In genomic region chr12:16121953-16122352, GRCh38 we compare ENCODE assay signal across 19 cellular contexts.
A peak's percentile ranks its signal among the peaks of the same experiment; 100 is the strongest.
DNase-seq lines count a peak whose midpoint lies in the region; ATAC-seq, FAIRE-seq and TF ChIP-seq lines count a peak whose summit lies in the region.
"Had no signal": no experiment of that assay in that cellular context is flagged by ENCODE, and none has a peak within 500 bp of the region (broad histone marks: within the 10 kb centered on the region; RNA-seq: fewer than 3 reads in every experiment).

No MANE protein-coding gene starts in this region.

- no peaks in the 10 kb centered on the region for H3K9me2 ChIP-seq in OCI-LY7 (ENCODE audit: insufficient read depth, low read length)

- no peak overlapping the region for H3K27ac ChIP-seq in BLaER1 treated with 17β-estradiol and CSF1 and Interleukin-3, amounts not matched to agents 10 nM and 100 nM
- H3K27ac ChIP-seq in OCI-LY7 (ENCODE audit: low read depth, low read length, poor library complexity, severe bottlenecking), result no peak overlapping the region
- H3K27ac ChIP-seq: PC-9, SJCRH30 had no signal

- POLR2A ChIA-PET in OCI-LY7 (lab: Charles Lee), result interaction anchor here (0.8 kb wide), 1 partner anchor 9 kb away, joined by 3 read pairs; no protein-coding TSS in a partner anchor

- no peaks in the 10 kb centered on the region for H4K20me1 ChIP-seq in BLaER1 treated with 17β-estradiol and CSF1 and Interleukin-3, amounts not matched to agents 10 nM and 100 nM
- no peaks in the 10 kb centered on the region for H4K20me1 ChIP-seq in OCI-LY7 (ENCODE audit: insufficient read depth, low read length)

- FAIRE-seq in urothelium cell line (lab: Jason Lieb, UNC), result no peak

- TF ChIP-seq CTCF in OCI-LY7 (conservative IDR thresholded peaks at IDR 0.05; ENCODE audit: low read length), result 0 out of 2 replicates have a peak, but pooled peaks have one; percentile 35

- H3K79me2 ChIP-seq in OCI-LY7 (ENCODE audit: insufficient read depth, low read depth, low read length), result no peaks in the 10 kb centered on the region

- CTCF ChIA-PET in OCI-LY7 (lab: Charles Lee; ENCODE audit: unreplicated experiment), result no interaction called here

- no peak overlapping the region for H3K9ac ChIP-seq in BLaER1 treated with 17β-estradiol and CSF1 and Interleukin-3, amounts not matched to agents 10 nM and 100 nM

- no peaks in the 10 kb centered on the region for H3K9me3 ChIP-seq in BLaER1 treated with 17β-estradiol and CSF1 and Interleukin-3, amounts not matched to agents 10 nM and 100 nM (replicated peaks in 1 of 11)
- H3K9me3 ChIP-seq in OCI-LY7 (ENCODE audit: low read length), result no peaks in the 10 kb centered on the region
- H3K9me3 ChIP-seq: SJCRH30 had no signal

- H3K4me1 ChIP-seq in BLaER1 treated with 17β-estradiol and CSF1 and Interleukin-3, amounts not matched to agents 10 nM and 100 nM, result peaks cover 6 to 12% (median 10%) of the 10 kb centered on the region in 10 experiments; a peak in 18 of 20 replicates
- H3K4me1 ChIP-seq in OCI-LY7 (ENCODE audit: insufficient read depth, low read length, poor library complexity, severe bottlenecking), result no peaks in the 10 kb centered on the region

- H3K4me2 ChIP-seq in BLaER1 treated with 17β-estradiol and CSF1 and Interleukin-3, amounts not matched to agents 10 nM and 100 nM, result peak overlapping the region; percentile 14 to 60 (median 43); a peak in 17 of 22 replicates
- no peak overlapping the region for H3K4me2 ChIP-seq in OCI-LY7 (ENCODE audit: low read length)
- H3K4me2 ChIP-seq: PC-9 had no signal

- peak; percentile 33 for DNase-seq in H7
- DNase-seq in OCI-LY7 (ENCODE audit: low spot score), result no peak
- peak; percentile 29 for DNase-seq in iPS-NIHi7 (ENCODE audit: extremely low spot score)
- no peak for DNase-seq in urothelium cell line (ENCODE audit: low spot score)
- DNase-seq in cerebellum (ENCODE audit: low spot score), result no peak
- DNase-seq in NCI-H2196 (lab: John Stamatoyannopoulos, UW; ENCODE audit: unreplicated experiment), result no peak
- DNase-seq: CD8-positive, alpha-beta T cell; GOT3; IMR-90; Karpas-422; MM.1S; NCI-H187 treated with DMSO at 0.1 percent for 48 hours; NCI-H2171 treated with DMSO at 0.1 percent for 48 hours; NCI-H510A treated with DMSO at 0.1 percent for 48 hours; PC-9; SJCRH30; SW 1271 had no signal

- H3K36me3 ChIP-seq in BLaER1 treated with 17β-estradiol and CSF1 and Interleukin-3, amounts not matched to agents 10 nM and 100 nM, result no peaks in the 10 kb centered on the region
- no peaks in the 10 kb centered on the region for H3K36me3 ChIP-seq in H7 (replicated peaks; ENCODE audit: control insufficient read depth, insufficient read depth, low read length)
- no peaks in the 10 kb centered on the region for H3K36me3 ChIP-seq in OCI-LY7 (ENCODE audit: insufficient read depth, low read length)
- H3K36me3 ChIP-seq: SJCRH30 had no signal

- H2AFZ ChIP-seq in OCI-LY7 (ENCODE audit: low read length), result no peak overlapping the region
- H2AFZ ChIP-seq: PC-9 had no signal

- no peaks in the 10 kb centered on the region for H3K27me3 ChIP-seq in BLaER1 treated with 17β-estradiol and CSF1 and Interleukin-3, amounts not matched to agents 10 nM and 100 nM
- H3K27me3 ChIP-seq in H7 (ENCODE audit: control insufficient read depth, insufficient read depth, low read length), result no peaks in the 10 kb centered on the region
- H3K27me3 ChIP-seq: SJCRH30 had no signal

- ATAC-seq in GM21529 (IDR thresholded peaks at IDR 0.05; ENCODE audit: unreplicated experiment), result no peak
- ATAC-seq: CD8-positive, alpha-beta T cell had no signal

- intact Hi-C loops in OCI-LY7 (cut with micrococcal nuclease; ENCODE audit: unreplicated experiment), result no loop called here

- no TSS peak for BruUV-seq in OCI-LY7 (replicated peaks; lab: Mats Ljungman, UMichigan)

- no peak overlapping the region for H3K4me3 ChIP-seq in BLaER1 treated with 17β-estradiol and CSF1 and Interleukin-3, amounts not matched to agents 10 nM and 100 nM
- no peak overlapping the region for H3K4me3 ChIP-seq in H7 (ENCODE audit: insufficient read depth, low read depth, low read length)
- H3K4me3 ChIP-seq in OCI-LY7 (ENCODE audit: low read depth, low read length, poor library complexity, severe bottlenecking), result no peak overlapping the region
- H3K4me3 ChIP-seq: PC-9, SJCRH30 had no signal

Comparison
In these comparisons a context has a peak if more than half of its experiments do, and no peak if none do; other contexts are left out.
1. DNase-seq: peak in H7 (single experiment) and iPS-NIHi7 (single experiment); none in OCI-LY7 (single experiment), urothelium cell line (single experiment), cerebellum (single experiment) and NCI-H2196 (single experiment).